Comparison of ENCODE assay signal across 24 cellular contexts in genomic region chr12:124482567-124482893, GRCh38.
DNase-seq lines count a peak whose midpoint lies in the region; ATAC-seq, FAIRE-seq and TF ChIP-seq lines count a peak whose summit lies in the region.
"Had no signal": no experiment of that assay in that cellular context is flagged by ENCODE, and none has a peak within 500 bp of the region (broad histone marks: within the 10 kb centered on the region; RNA-seq: fewer than 3 reads in every experiment).

No MANE protein-coding gene starts in this region.

- no peak overlapping the region for H3K14ac ChIP-seq in H9 (ENCODE audit: insufficient read depth, low read length)

- no peak overlapping the region for H4K5ac ChIP-seq in H9 (ENCODE audit: insufficient read length, low read depth, low read length)

- SMC1A ChIA-PET in GM12878 (lab: Charles Lee; ENCODE audit: uncharacterized antibody, unreplicated experiment) = interaction anchor here (0.7 kb wide), 1 partner anchor 11 kb away, joined by 3 read pairs; no protein-coding TSS in a partner anchor

- H4K91ac ChIP-seq in H9 (ENCODE audit: insufficient read length, low read depth, low read length) = no peak overlapping the region

- no peak overlapping the region for H3K56ac ChIP-seq in H9 (ENCODE audit: insufficient read length, low read depth, low read length)

- no peak overlapping the region for H2BK20ac ChIP-seq in H9 (ENCODE audit: low read depth, low read length, poor library complexity, severe bottlenecking)

- no peaks in the 10 kb centered on the region for H3K9me3 ChIP-seq in HepG2 (ENCODE audit: low read length)
- H3K9me3 ChIP-seq in right lobe of liver = no peaks in the 10 kb centered on the region
- no peaks in the 10 kb centered on the region for H3K9me3 ChIP-seq in H9 (ENCODE audit: control insufficient read depth, low read depth, low read length)
- H3K9me3 ChIP-seq in GM12878 (replicated peaks; ENCODE audit: control insufficient read depth, insufficient read depth, low read length) = peaks cover 17% of the 10 kb centered on the region
- no peaks in the 10 kb centered on the region for H3K9me3 ChIP-seq in naive thymus-derived CD4-positive, alpha-beta T cell (ENCODE audit: control insufficient read depth in 2 of 3, low read length in 3 of 3)
- H3K9me3 ChIP-seq: Caco-2, SJSA1 had no signal

- no peak for TF ChIP-seq EP300 in HepG2 (IDR thresholded peaks at IDR 0.05; ENCODE audit: low read depth in 2 of 2, low read length in 2 of 2)
- no peak for TF ChIP-seq EP300 in HepG2 (CRISPR knock-in tag; IDR thresholded peaks at IDR 0.05; ENCODE audit: borderline replicate concordance)
- no peak for TF ChIP-seq EP300 in GM12878 (IDR thresholded peaks at IDR 0.05; ENCODE audit: borderline replicate concordance in 1 of 2, control insufficient read depth in 1 of 2, low read depth in 2 of 2, low read length in 2 of 2)

- H3K23me2 ChIP-seq in H9 (ENCODE audit: insufficient read length, low read depth, low read length, poor library complexity, severe bottlenecking) = no peaks in the 10 kb centered on the region

- peak overlapping the region in 2 of 3 experiments; percentile 39 to 51; a peak in 1 of 7 replicates for H3K27ac Mint-ChIP-seq in H9
- H3K27ac Mint-ChIP-seq in stimulated activated naive B cell treated with anti-CD40 and anti-IgM and Interleukin-4, amounts not matched to agents 10 μg/mL and 1 μg/mL and 100 μg/mL, for 72 hours = peak overlapping the region; percentile 82
- no peak overlapping the region for H3K27ac Mint-ChIP-seq in naive thymus-derived CD4-positive, alpha-beta T cell

- H3K27me3 ChIP-seq in HepG2 (ENCODE audit: control insufficient read depth in 1 of 2, insufficient read depth in 2 of 2, low read length in 2 of 2) (no peaks in the 10 kb centered on the region; a peak in 1 of 5 replicates), right lobe of liver (no peaks in the 10 kb centered on the region), H9 (ENCODE audit: insufficient read depth, low read length) (no peaks in the 10 kb centered on the region), GM12878 (replicated peaks in 1 of 2; ENCODE audit: control insufficient read depth in 2 of 2, insufficient read depth in 2 of 2, low read length in 1 of 2) (no peaks in the 10 kb centered on the region)
- H3K27me3 ChIP-seq in naive thymus-derived CD4-positive, alpha-beta T cell (ENCODE audit: control insufficient read depth in 2 of 2, insufficient read depth in 2 of 2, low read length in 2 of 2) = no peaks in the 10 kb centered on the region
- H3K27me3 ChIP-seq: SJSA1 had no signal

- H3K27ac ChIP-seq in HepG2 (ENCODE audit: extremely low read length, insufficient read depth, low read length) (no peak overlapping the region), right lobe of liver (no peak overlapping the region), H9 (ENCODE audit: insufficient read length, low read depth, low read length) (no peak overlapping the region), GM12878 (ENCODE audit: control insufficient read depth, insufficient read depth) (no peak overlapping the region)
- no peak overlapping the region for H3K27ac ChIP-seq in naive thymus-derived CD4-positive, alpha-beta T cell (ENCODE audit: low read depth, low read length)
- H3K27ac ChIP-seq: SJSA1 had no signal

- no peak overlapping the region for H2BK12ac ChIP-seq in H9 (ENCODE audit: insufficient read length, low read depth, low read length)

- H2BK120ac ChIP-seq in H9 (ENCODE audit: low read depth, low read length, poor library complexity, severe bottlenecking) = no peak overlapping the region

- no peak for TF ChIP-seq RAD21 in HepG2 (CRISPR knock-in tag; IDR thresholded peaks at IDR 0.05)
- TF ChIP-seq RAD21 in GM12878 (IDR thresholded peaks at IDR 0.05; ENCODE audit: insufficient read depth, low read depth, low read length) = no peak

- POLR2A ChIA-PET in HepG2 (lab: Yijun Ruan, JAX) (no interaction called here), GM12878 (lab: Charles Lee) (interaction anchor here (1.2 to 4.0 kb wide), 2 partner anchors 11 to 85 kb away, joined by 3 to 15 read pairs; partner anchors contain the start of gene NCOR2)
- POLR2A ChIA-PET in naive thymus-derived CD4-positive, alpha-beta T cell (lab: Charles Lee) = no interaction called here

- no peaks in the 10 kb centered on the region for H3K9me3 Mint-ChIP-seq in H9
- H3K9me3 Mint-ChIP-seq in stimulated activated naive B cell treated with anti-CD40 and anti-IgM and Interleukin-4, amounts not matched to agents 10 μg/mL and 1 μg/mL and 100 μg/mL, for 72 hours = peaks cover 15 to 18% of the 10 kb centered on the region in 2 donors
- H3K9me3 Mint-ChIP-seq in naive thymus-derived CD4-positive, alpha-beta T cell = peaks cover 0 to 2% (median 0%) of the 10 kb centered on the region in 11 donors
- H3K9me3 Mint-ChIP-seq: CD4-positive, alpha-beta memory T cell had no signal

- no peak overlapping the region for H3K9ac ChIP-seq in HepG2 (ENCODE audit: insufficient read depth, low read depth, low read length)
- no peak overlapping the region for H3K9ac ChIP-seq in H9 (ENCODE audit: extremely low read depth, insufficient read length, low read length)
- H3K9ac ChIP-seq in GM12878 (ENCODE audit: control insufficient read depth, insufficient read depth, low read length) = no peak overlapping the region

- no peak overlapping the region for H3K23ac ChIP-seq in H9 (ENCODE audit: insufficient read length, low read depth, low read length)

- FAIRE-seq in HepG2 (lab: Jason Lieb, UNC) (no peak), GM12878 (lab: Jason Lieb, UNC) (no peak)
- FAIRE-seq: H1, RCC 7860 had no signal

- no peak overlapping the region for H2BK5ac ChIP-seq in H9 (ENCODE audit: insufficient read length, low read length)

- TF ChIP-seq POLR2A in HepG2 (IDR thresholded peaks at IDR 0.05; ENCODE audit: insufficient read depth in 1 of 2, low read depth in 2 of 2, low read length in 2 of 2) = no peak
- TF ChIP-seq POLR2A in right lobe of liver (IDR thresholded peaks at IDR 0.05) = no peak
- no peak for TF ChIP-seq POLR2A in GM12878 (IDR thresholded peaks at IDR 0.05; ENCODE audit: low read depth, low read length)

- H3K27me3 Mint-ChIP-seq in H9 (ENCODE audit: low read depth) = peaks cover 1% of the 10 kb centered on the region; the same call in 1 of the 2 replicates
- no peaks in the 10 kb centered on the region for H3K27me3 Mint-ChIP-seq in stimulated activated naive B cell treated with anti-CD40 and anti-IgM and Interleukin-4, amounts not matched to agents 10 μg/mL and 1 μg/mL and 100 μg/mL, for 72 hours
- H3K27me3 Mint-ChIP-seq in naive thymus-derived CD4-positive, alpha-beta T cell = no peaks in the 10 kb centered on the region
- H3K27me3 Mint-ChIP-seq: CD4-positive, alpha-beta memory T cell had no signal

- H2AFZ ChIP-seq in HepG2 (ENCODE audit: low read length) (no peak overlapping the region), H9 (ENCODE audit: low read length) (no peak overlapping the region), GM12878 (ENCODE audit: control insufficient read depth, low read depth, low read length) (no peak overlapping the region)

- no peak overlapping the region for H3K18ac ChIP-seq in H9 (ENCODE audit: insufficient read length, low read depth, low read length)

- RAD21 ChIA-PET in GM12878 (lab: Charles Lee; ENCODE audit: unreplicated experiment) = interaction anchor here (0.8 to 0.9 kb wide), 2 partner anchors 12 to 29 kb away, joined by 3 read pairs; no protein-coding TSS in a partner anchor

- BruUV-seq in HepG2 (replicated peaks; lab: Mats Ljungman, UMichigan) = no TSS peak
- no TSS peak for BruUV-seq in GM12878 (replicated peaks; lab: Mats Ljungman, UMichigan)

- H3K4me3 Mint-ChIP-seq in H9 = no peak overlapping the region
- H3K4me3 Mint-ChIP-seq in stimulated activated naive B cell treated with anti-CD40 and anti-IgM and Interleukin-4, amounts not matched to agents 10 μg/mL and 1 μg/mL and 100 μg/mL, for 72 hours = no peak overlapping the region
- H3K4me3 Mint-ChIP-seq in naive thymus-derived CD4-positive, alpha-beta T cell = no peak overlapping the region
- H3K4me3 Mint-ChIP-seq: CD4-positive, alpha-beta memory T cell had no signal

- 0 out of 2 replicates have a peak, but pooled peaks cover 4% of the 10 kb centered on the region for H4K20me1 ChIP-seq in HepG2 (ENCODE audit: insufficient read depth, low read length)
- H4K20me1 ChIP-seq in H9 (ENCODE audit: control insufficient read depth, insufficient read depth, insufficient read length) = peaks cover 5% of the 10 kb centered on the region
- H4K20me1 ChIP-seq in GM12878 (ENCODE audit: control insufficient read depth, insufficient read depth) = no peaks in the 10 kb centered on the region

- H3K4me1 ChIP-seq in HepG2 (ENCODE audit: insufficient read depth, low read length) = peaks cover 33% of the 10 kb centered on the region
- H3K4me1 ChIP-seq in right lobe of liver = peaks cover 0 to 5% (median 0%) of the 10 kb centered on the region in 4 donors
- H3K4me1 ChIP-seq in H9 (ENCODE audit: insufficient read depth, low read length) = no peaks in the 10 kb centered on the region
- H3K4me1 ChIP-seq in GM12878 (ENCODE audit: control insufficient read depth, insufficient read depth, low read length) = peaks cover 62% of the 10 kb centered on the region
- H3K4me1 ChIP-seq in naive thymus-derived CD4-positive, alpha-beta T cell (ENCODE audit: control insufficient read depth in 2 of 2, insufficient read depth in 2 of 2, low read length in 2 of 2) = peaks cover 0 to 8% of the 10 kb centered on the region in 2 donors

- 93% methylated on average over 3 of the region's 6 CpGs for WGBS in HepG2 (ENCODE audit: low lambda C conversion rate)
- no CpG with 5 or more reads among the region's 6 CpGs for WGBS in right lobe of liver (ENCODE audit: insufficient coverage, low coverage, low lambda C conversion rate, missing lambda C conversion rate)
- no CpG with 5 or more reads among the region's 6 CpGs for WGBS in H9 (ENCODE audit: extremely low coverage, insufficient read length, low lambda C conversion rate)
- 68% methylated on average over 6 of the region's 6 CpGs for WGBS in GM12878 (ENCODE audit: insufficient coverage, insufficient replicate concordance, low lambda C conversion rate, missing lambda C conversion rate)

- H3K4me3 ChIP-seq in HepG2 (replicated peaks in 1 of 3; ENCODE audit: insufficient read depth in 1 of 3, low read depth in 2 of 3, low read length in 3 of 3) (no peak overlapping the region), right lobe of liver (no peak overlapping the region), GM12878 (no peak overlapping the region)
- H3K4me3 ChIP-seq in naive thymus-derived CD4-positive, alpha-beta T cell (ENCODE audit: low read length) = no peak overlapping the region
- H3K4me3 ChIP-seq: SJSA1 had no signal

- H2AK5ac ChIP-seq in H9 (ENCODE audit: insufficient read length, low read length) = no peak overlapping the region

- H3K36me3 Mint-ChIP-seq in H9 (ENCODE audit: insufficient read depth in 1 of 3, low read depth in 3 of 3) = peaks cover 25 to 56% (median 55%) of the 10 kb centered on the region in 3 experiments; a peak in 6 of 7 replicates
- peaks cover 79 to 87% of the 10 kb centered on the region in 2 donors for H3K36me3 Mint-ChIP-seq in stimulated activated naive B cell treated with anti-CD40 and anti-IgM and Interleukin-4, amounts not matched to agents 10 μg/mL and 1 μg/mL and 100 μg/mL, for 72 hours
- H3K36me3 Mint-ChIP-seq in naive thymus-derived CD4-positive, alpha-beta T cell = peaks cover 16 to 46% (median 27%) of the 10 kb centered on the region in 5 donors

- H3K36me3 ChIP-seq in HepG2 (replicated peaks in 1 of 2; ENCODE audit: control insufficient read depth in 1 of 2, insufficient read depth in 2 of 2, low read length in 2 of 2) = peaks cover 17 to 18% of the 10 kb centered on the region in 2 experiments
- peaks cover 0 to 4% (median 0%) of the 10 kb centered on the region in 4 donors for H3K36me3 ChIP-seq in right lobe of liver
- peaks cover 0 to 51% of the 10 kb centered on the region in 2 experiments; a peak in 3 of 4 replicates for H3K36me3 ChIP-seq in GM12878 (ENCODE audit: control insufficient read depth in 2 of 2, insufficient read depth in 2 of 2, low read length in 1 of 2)
- H3K36me3 ChIP-seq in naive thymus-derived CD4-positive, alpha-beta T cell (ENCODE audit: control insufficient read depth in 2 of 3, insufficient read depth in 3 of 3, low read length in 3 of 3) = peaks cover 0 to 87% (median 0%) of the 10 kb centered on the region in 3 experiments

- in situ Hi-C loops in HepG2 (cut with HindIII; ENCODE audit: extremely low pct_ligation_motif_present, low pct_unique_long_range_greater_than_20kb) (no loop called here), GM12878 (cut with MboI) (no loop called here)

- CTCF ChIA-PET in HepG2 (lab: Yijun Ruan, JAX; ENCODE audit: low intra/inter-chr PET ratio, low total read pairs) = no interaction called here
- CTCF ChIA-PET in GM12878 (lab: Yijun Ruan, JAX) = interaction anchor here (1.0 kb wide), 1 partner anchor 11 kb away, joined by 4 read pairs; no protein-coding TSS in a partner anchor
- CTCF ChIA-PET in naive thymus-derived CD4-positive, alpha-beta T cell (lab: Charles Lee) = no interaction called here

- ATAC-seq in HepG2 = no peak
- no peak for ATAC-seq in right lobe of liver
- no peak for ATAC-seq in GM12878
- no peak for ATAC-seq in stimulated activated naive B cell treated with anti-CD40 and anti-IgM and Interleukin-4, amounts not matched to agents 10 μg/mL and 1 μg/mL and 100 μg/mL, for 72 hours (replicated peaks)
- no peak for ATAC-seq in naive thymus-derived CD4-positive, alpha-beta T cell
- ATAC-seq: HCT116 had no signal

- DNase-seq in HepG2 (ENCODE audit: low spot score) = no peak
- DNase-seq in right lobe of liver = no peak
- no peak for DNase-seq in H9
- no peak for DNase-seq in GM12878 (ENCODE audit: low read depth, low spot score)
- no peak for DNase-seq in stimulated activated naive B cell treated with anti-CD40 and anti-IgM and Interleukin-4, amounts not matched to agents 10 μg/mL and 1 μg/mL and 100 μg/mL, for 72 hours
- DNase-seq in naive thymus-derived CD4-positive, alpha-beta T cell = no peak
- DNase-seq in stimulated activated CD4-positive, alpha-beta T cell treated with anti-CD3 and anti-CD28 coated beads, Interleukin-1b, Interleukin-23, amount 100 ng/mL, for 48 hours = no peak
- no peak for DNase-seq in T-helper 2 cell
- DNase-seq: Caco-2, DMS153, KBM-7, MV-4-11, NCI-H1105, NCI-H1436 treated with DMSO at 0.1 percent for 48 hours, NCI-H187 treated with DMSO at 0.1 percent for 48 hours, NCI-H2171 treated with DMSO at 0.1 percent for 48 hours, NCI-H345, NCI-H524 treated with DMSO at 0.1 percent for 48 hours, NCI-H774 had no signal

- H3K79me2 ChIP-seq in HepG2 (ENCODE audit: insufficient read depth, low read length) (no peaks in the 10 kb centered on the region), H9 (ENCODE audit: insufficient read depth, low read length) (peaks cover 2% of the 10 kb centered on the region; the same call in 1 of the 2 replicates), GM12878 (ENCODE audit: control insufficient read depth, insufficient read depth, low read length) (peaks cover 21% of the 10 kb centered on the region)

- no peak overlapping the region for H3T11ph ChIP-seq in H9 (ENCODE audit: low read length)

- H3K4ac ChIP-seq in H9 (ENCODE audit: low read depth, low read length) = no peak overlapping the region

- no peak for TF ChIP-seq CTCF in HepG2 (CRISPR knock-in tag; IDR thresholded peaks at IDR 0.05)
- no peak for TF ChIP-seq CTCF in right lobe of liver (IDR thresholded peaks at IDR 0.05)
- no peak for TF ChIP-seq CTCF in H9 (conservative IDR thresholded peaks at IDR 0.05)
- TF ChIP-seq CTCF in GM12878 (IDR thresholded peaks at IDR 0.05 in 2 of 3, conservative IDR thresholded peaks at IDR 0.05 in 1 of 3; ENCODE audit: control insufficient read depth in 2 of 3, extremely low read depth in 1 of 3, insufficient read depth in 1 of 3, low read depth in 3 of 3, low read length in 3 of 3) = no peak

- no peak overlapping the region for H2BK15ac ChIP-seq in H9 (ENCODE audit: low read depth, low read length)

- peaks cover 4 to 18% of the 10 kb centered on the region in 2 experiments for H3K4me1 Mint-ChIP-seq in H9
- peaks cover 52 to 87% of the 10 kb centered on the region in 2 donors for H3K4me1 Mint-ChIP-seq in stimulated activated naive B cell treated with anti-CD40 and anti-IgM and Interleukin-4, amounts not matched to agents 10 μg/mL and 1 μg/mL and 100 μg/mL, for 72 hours
- H3K4me1 Mint-ChIP-seq in naive thymus-derived CD4-positive, alpha-beta T cell = peaks cover 15 to 38% (median 31%) of the 10 kb centered on the region in 7 donors

- H4K8ac ChIP-seq in H9 (replicated peaks; ENCODE audit: insufficient read length, low read depth, low read length) = no peak overlapping the region

- no peaks in the 10 kb centered on the region for H3K79me1 ChIP-seq in H9 (ENCODE audit: insufficient read depth, low read depth, low read length, poor library complexity, severe bottlenecking)

- H3K4me2 ChIP-seq in HepG2 (ENCODE audit: low read depth, low read length) (no peak overlapping the region), H9 (ENCODE audit: insufficient read depth, insufficient read length, low read length) (no peak overlapping the region), GM12878 (ENCODE audit: control insufficient read depth, insufficient read depth) (no peak overlapping the region)

- intact Hi-C loops in HepG2 (cut with micrococcal nuclease; ENCODE audit: unreplicated experiment) (loop anchor here (5.0 kb wide), 1 partner anchor 35 kb away; no protein-coding TSS in a partner anchor), right lobe of liver (cut with DNase I) (no loop called here), GM12878 (cut with micrococcal nuclease; ENCODE audit: unreplicated experiment) (loop anchor here (5.0 kb wide), 2 partner anchors 85 to 290 kb away; partner anchors contain the start of gene NCOR2)
- intact Hi-C loops in naive thymus-derived CD4-positive, alpha-beta T cell (cut with micrococcal nuclease) = no loop called here

Comparison
In these comparisons a context has a peak if more than half of its experiments do, and no peak if none do; other contexts are left out.
1. intact Hi-C loops: an anchor here in HepG2 (5.0 kb wide) and GM12878 (5.0 kb wide); none called in right lobe of liver and naive thymus-derived CD4-positive, alpha-beta T cell.
2. H3K27ac Mint-ChIP-seq: peak in H9 (2 of 3) and stimulated activated naive B cell treated with anti-CD40 and anti-IgM and Interleukin-4, amounts not matched to agents 10 μg/mL and 1 μg/mL and 100 μg/mL, for 72 hours (single experiment); none in naive thymus-derived CD4-positive, alpha-beta T cell (0 of 9).